In genomic region chr3:136819784-136820640, GRCh38 we compare ENCODE assay signal across 8 cellular contexts. TPM values are rescaled to one million over a fixed set of nuclear protein-coding genes. Genes with fewer than 3 reads are reported as not detected.
DNase-seq lines count a peak whose midpoint lies in the region; ATAC-seq and TF ChIP-seq lines count a peak whose summit lies in the region.

No MANE protein-coding gene starts in this region.

- H3K9ac ChIP-seq in subcutaneous abdominal adipose tissue (ENCODE audit: low read length in 5 of 5): peak overlapping the region; percentile 77 to 84 (median 82)

- H3K4me1 ChIP-seq in mesodermal cell (ENCODE audit: control insufficient read depth, insufficient read depth, low read length, poor library complexity, severe bottlenecking) (peaks cover 13% of the 10 kb centered on the region), subcutaneous abdominal adipose tissue (ENCODE audit: control insufficient read depth in 5 of 5, insufficient read depth in 5 of 5, low read length in 5 of 5) (peaks cover 11 to 35% (median 23%) of the 10 kb centered on the region in 5 donors)

- peaks cover 0 to 2% (median 0%) of the 10 kb centered on the region in 5 donors for H3K27me3 ChIP-seq in subcutaneous abdominal adipose tissue (ENCODE audit: control insufficient read depth in 5 of 5, insufficient read depth in 4 of 5, low read length in 5 of 5)

- H3K9me3 ChIP-seq in mesodermal cell (ENCODE audit: control insufficient read depth, low read length) (peaks cover 14% of the 10 kb centered on the region), subcutaneous abdominal adipose tissue (ENCODE audit: control insufficient read depth in 5 of 5, low read length in 5 of 5) (peaks cover 0 to 7% (median 0%) of the 10 kb centered on the region in 5 donors)

- TF ChIP-seq CTCF in epithelial cell of esophagus (IDR thresholded peaks at IDR 0.05; ENCODE audit: insufficient read depth, low read depth, low read length, missing control alignments): no peak

- WGBS in mesodermal cell (ENCODE audit: insufficient coverage in 2 of 2), 2 experiments: 5 to 7% methylated on average over 40 to 44 of the region's 49 CpGs

- DNase-seq in NCI-H2196 treated with DMSO at 0.1 percent for 48 hours (lab: John Stamatoyannopoulos, UW; ENCODE audit: unreplicated experiment) (peak; percentile 77), epithelial cell of esophagus (ENCODE audit: low read depth) (peak; percentile 76), NCI-H187 (lab: John Stamatoyannopoulos, UW) (no peak), globus pallidus (ENCODE audit: low spot score) (no peak)
- DNase-seq in activated CD8-positive, alpha-beta memory T cell treated with anti-CD3 and anti-CD28 coated beads, Interleukin-2, amount 50 U/mL, for 4 hours: peak; percentile 22

- H3K27ac ChIP-seq in mesodermal cell (ENCODE audit: low read depth, low read length, severe bottlenecking): peak overlapping the region; percentile 89
- H3K27ac ChIP-seq in subcutaneous abdominal adipose tissue (ENCODE audit: low read depth, low read length): peak overlapping the region; percentile 94

- H3K36me3 ChIP-seq in mesodermal cell (ENCODE audit: control insufficient read depth, insufficient read depth, low read length) (peaks cover 15% of the 10 kb centered on the region), subcutaneous abdominal adipose tissue (ENCODE audit: control insufficient read depth in 5 of 5, insufficient read depth in 5 of 5, low read length in 5 of 5) (peaks cover 0 to 3% (median 0%) of the 10 kb centered on the region in 5 donors)

- ATAC-seq in GM18511 (IDR thresholded peaks at IDR 0.05; ENCODE audit: unreplicated experiment): peak; percentile 27

- H3K4me3 ChIP-seq in epithelial cell of esophagus (ENCODE audit: low read length) (peak overlapping the region; percentile 52), mesodermal cell (ENCODE audit: extremely low read depth, insufficient read depth, low read length, poor library complexity, severe bottlenecking) (peak overlapping the region; percentile 63), subcutaneous abdominal adipose tissue (ENCODE audit: low read depth in 1 of 5, low read length in 5 of 5) (peak overlapping the region; percentile 67 to 87 (median 77))

RNA-seq across cellular contexts. Expression of gene SLC35G2, which starts 1.1 kb away (rescaled TPM):
- polyA plus RNA-seq in mesodermal cell (2013, experiment 1 of 2): 21.7 TPM
- 19.0 TPM for polyA plus RNA-seq in mesodermal cell (2013, experiment 2 of 2)

RNA-seq across cellular contexts. Expression of gene NCK1, which starts 42.0 kb away (rescaled TPM):
- 65.0 TPM for polyA plus RNA-seq in mesodermal cell (2013, experiment 1 of 2)
- polyA plus RNA-seq in mesodermal cell (2013, experiment 2 of 2): 74.3 TPM

Comparison
In these comparisons a context has a peak if more than half of its experiments do, and no peak if none do; other contexts are left out.
1. DNase-seq: peak in NCI-H2196 treated with DMSO at 0.1 percent for 48 hours (single experiment), activated CD8-positive, alpha-beta memory T cell treated with anti-CD3 and anti-CD28 coated beads, Interleukin-2, amount 50 U/mL, for 4 hours (single experiment) and epithelial cell of esophagus (single experiment); none in NCI-H187 (0 of 2) and globus pallidus (single experiment).
2. Peak in every context shown above with its lines, with median percentiles within 50 percentile points of each other: H3K4me3 ChIP-seq.